Comparison of ENCODE assay signal across 9 cellular contexts in genomic region chr21:25638634-25639166, GRCh38. TPM values are rescaled to one million over a fixed set of nuclear protein-coding genes. Genes with fewer than 3 reads are reported as not detected.
DNase-seq lines count a peak whose midpoint lies in the region; ATAC-seq lines count a peak whose summit lies in the region.
"Had no signal": no experiment of that assay in that cellular context is flagged by ENCODE, and none has a peak within 500 bp of the region (broad histone marks: within the 10 kb centered on the region; RNA-seq: fewer than 3 reads in every experiment).

No MANE protein-coding gene starts in this region.

- H3K4me3 Mint-ChIP-seq in activated naive CD8-positive, alpha-beta T cell treated with anti-CD3 and anti-CD28 coated beads, Interleukin-2, amount 10 ng/mL, durations not matched to agents 7 days and 5 days: peak overlapping the region; percentile 72

- peaks cover 11% of the 10 kb centered on the region for H3K4me1 ChIP-seq in stomach smooth muscle (ENCODE audit: control insufficient read depth, insufficient read depth, low read length)

- no peaks in the 10 kb centered on the region for H3K9me3 Mint-ChIP-seq in activated naive CD8-positive, alpha-beta T cell treated with anti-CD3 and anti-CD28 coated beads, Interleukin-2, amount 10 ng/mL, durations not matched to agents 7 days and 5 days

- H3K36me3 Mint-ChIP-seq in activated naive CD8-positive, alpha-beta T cell treated with anti-CD3 and anti-CD28 coated beads, Interleukin-2, amount 10 ng/mL, durations not matched to agents 7 days and 5 days: no peaks in the 10 kb centered on the region

- peak overlapping the region; percentile 3 for H3K27ac Mint-ChIP-seq in activated naive CD8-positive, alpha-beta T cell treated with anti-CD3 and anti-CD28 coated beads, Interleukin-2, amount 10 ng/mL, durations not matched to agents 7 days and 5 days

- no peaks in the 10 kb centered on the region for H3K27me3 ChIP-seq in stomach smooth muscle (ENCODE audit: control insufficient read depth in 1 of 2, insufficient read depth in 2 of 2, low read length in 2 of 2)

- peak overlapping the region; percentile 73 for H3K27ac ChIP-seq in stomach smooth muscle (ENCODE audit: low read length)
- H3K27ac ChIP-seq: VCaP had no signal

- peak overlapping the region; percentile 68 for H3K4me3 ChIP-seq in iPS-18c (ENCODE audit: insufficient read depth, low read depth, low read length)
- H3K4me3 ChIP-seq in stomach smooth muscle (ENCODE audit: low read length in 2 of 2): peak overlapping the region; percentile 85 to 86

- POLR2A ChIA-PET in activated naive CD8-positive, alpha-beta T cell treated with anti-CD3 and anti-CD28 coated beads, Interleukin-2, amount 10 ng/mL, durations not matched to agents 7 days and 5 days (lab: Charles Lee): no interaction called here

- H3K27me3 Mint-ChIP-seq in activated naive CD8-positive, alpha-beta T cell treated with anti-CD3 and anti-CD28 coated beads, Interleukin-2, amount 10 ng/mL, durations not matched to agents 7 days and 5 days: peaks cover 42% of the 10 kb centered on the region

- ATAC-seq in GM18517 (IDR thresholded peaks at IDR 0.05; ENCODE audit: unreplicated experiment) (peak; percentile 27), HG02884 (IDR thresholded peaks at IDR 0.05; ENCODE audit: unreplicated experiment) (peak; percentile 33), HG03571 (IDR thresholded peaks at IDR 0.05; ENCODE audit: unreplicated experiment) (no peak)
- no peak for ATAC-seq in activated naive CD8-positive, alpha-beta T cell treated with anti-CD3 and anti-CD28 coated beads, Interleukin-2, amount 10 ng/mL, durations not matched to agents 7 days and 5 days (ENCODE audit: low read depth)

- H3K4me1 Mint-ChIP-seq in activated naive CD8-positive, alpha-beta T cell treated with anti-CD3 and anti-CD28 coated beads, Interleukin-2, amount 10 ng/mL, durations not matched to agents 7 days and 5 days: peaks cover 12% of the 10 kb centered on the region

- H3K36me3 ChIP-seq in stomach smooth muscle (ENCODE audit: control insufficient read depth in 2 of 2, insufficient read depth in 2 of 2, low read length in 2 of 2): peaks cover 0 to 2% of the 10 kb centered on the region in 2 donors

- DNase-seq in activated naive CD8-positive, alpha-beta T cell treated with anti-CD3 and anti-CD28 coated beads, Interleukin-2, amount 10 ng/mL, durations not matched to agents 7 days and 5 days: no peak
- DNase-seq in HT-29 (ENCODE audit: low spot score) (no peak), NCI-H1436 treated with DMSO at 0.1 percent for 48 hours (lab: John Stamatoyannopoulos, UW) (no peak)

- peak overlapping the region; percentile 1 to 70 for H3K9ac ChIP-seq in stomach smooth muscle (ENCODE audit: low read length in 2 of 2)

- H3K9me3 ChIP-seq in iPS-18c (ENCODE audit: control insufficient read depth, insufficient read depth, low read length) (no peaks in the 10 kb centered on the region), stomach smooth muscle (ENCODE audit: control insufficient read depth in 2 of 2, low read length in 2 of 2) (no peaks in the 10 kb centered on the region)

RNA-seq across cellular contexts. Expression of gene JAM2, which starts 0.4 kb away (rescaled TPM):
- total RNA-seq in activated naive CD8-positive, alpha-beta T cell treated with anti-CD3 and anti-CD28 coated beads, Interleukin-2, amount 10 ng/mL, durations not matched to agents 7 days and 5 days: 1 to 10 TPM in 1 of 2 experiments, under 1 TPM in 1; 0.33 to 1.2 TPM
- total RNA-seq in HT-29 (2014; rRNA removed; shearing (Covaris generic)): not detected in 2 replicates

RNA-seq across cellular contexts. Expression of gene MRPL39, which starts 31.4 kb away (rescaled TPM):
- total RNA-seq in activated naive CD8-positive, alpha-beta T cell treated with anti-CD3 and anti-CD28 coated beads, Interleukin-2, amount 10 ng/mL, durations not matched to agents 7 days and 5 days: 10 to 100 TPM; 34.1 to 34.2 TPM
- total RNA-seq in HT-29 (2014; rRNA removed; shearing (Covaris generic)): 18.6 and 21.3 TPM in 2 replicates

Comparison
In these comparisons a context has a peak if more than half of its experiments do, and no peak if none do; other contexts are left out.
1. ATAC-seq: peak in GM18517 (single experiment) and HG02884 (single experiment); none in activated naive CD8-positive, alpha-beta T cell treated with anti-CD3 and anti-CD28 coated beads, Interleukin-2, amount 10 ng/mL, durations not matched to agents 7 days and 5 days (single experiment) and HG03571 (single experiment).